ENCODE assay signal across 22 cellular contexts in genomic region chrX:19686876-19687275, GRCh38.
"Had no signal": no experiment of that assay in that cellular context is flagged by ENCODE, and none has a peak within 500 bp of the region (broad histone marks: within the 10 kb centered on the region; RNA-seq: fewer than 3 reads in every experiment).

No MANE protein-coding gene starts in this region.

- H3K27me3 Mint-ChIP-seq: dendritic cell treated with granulocyte-macrophage colony-stimulating factor and Interleukin-4, amounts not matched to agents 40 ng/mL and 50 ng/mL, for 4 days; effector memory CD8-positive, alpha-beta T cell; memory B cell; stimulated activated memory B cell treated with anti-CD40 and anti-IgM and Interleukin-4, amounts not matched to agents 10 μg/mL and 1 μg/mL and 100 μg/mL, for 72 hours; stimulated activated naive CD8-positive, alpha-beta T cell treated with anti-CD3 and anti-CD28 coated beads, Interleukin-15, Interleukin-2, amounts not matched to agents 100 ng/mL and 50 ng/mL, for 24 hours had no signal

- ATAC-seq: effector memory CD8-positive, alpha-beta T cell; foreskin keratinocyte; left lung; lower lobe of right lung; psoas muscle; right lobe of liver; stimulated activated memory B cell treated with anti-CD40 and anti-IgM and Interleukin-4, amounts not matched to agents 10 μg/mL and 1 μg/mL and 100 μg/mL, for 72 hours; upper lobe of right lung had no signal

- H3K36me3 ChIP-seq: esophagus muscularis mucosa, left lung, lower lobe of right lung, right lobe of liver, tibial artery, upper lobe of right lung, vagina had no signal

- FAIRE-seq: keratinocyte had no signal

- H3K4me1 ChIP-seq: foreskin keratinocyte, psoas muscle, right lobe of liver, upper lobe of right lung had no signal

- H3K27ac Mint-ChIP-seq: dendritic cell treated with granulocyte-macrophage colony-stimulating factor and Interleukin-4, amounts not matched to agents 40 ng/mL and 50 ng/mL, for 4 days; mesothelial cell of epicardium; nephron progenitor cell; stimulated activated memory B cell treated with anti-CD40 and anti-IgM and Interleukin-4, amounts not matched to agents 10 μg/mL and 1 μg/mL and 100 μg/mL, for 72 hours had no signal

- H3K4me3 Mint-ChIP-seq: dendritic cell treated with granulocyte-macrophage colony-stimulating factor and Interleukin-4, amounts not matched to agents 40 ng/mL and 50 ng/mL, for 4 days; effector memory CD8-positive, alpha-beta T cell; immature natural killer cell; memory B cell; mesothelial cell of epicardium; nephron progenitor cell; stimulated activated memory B cell treated with anti-CD40 and anti-IgM and Interleukin-4, amounts not matched to agents 10 μg/mL and 1 μg/mL and 100 μg/mL, for 72 hours; stimulated activated naive CD8-positive, alpha-beta T cell treated with anti-CD3 and anti-CD28 coated beads, Interleukin-15, Interleukin-2, amounts not matched to agents 100 ng/mL and 50 ng/mL, for 24 hours had no signal

- H3K27me3 ChIP-seq: esophagus muscularis mucosa, foreskin keratinocyte, left lung, right lobe of liver, tibial artery, upper lobe of right lung, vagina had no signal

- H3K4me3 ChIP-seq: esophagus muscularis mucosa, left lung, lower lobe of right lung, psoas muscle, right lobe of liver, tibial artery, upper lobe of right lung, vagina had no signal

- H3K9me3 Mint-ChIP-seq: dendritic cell treated with granulocyte-macrophage colony-stimulating factor and Interleukin-4, amounts not matched to agents 40 ng/mL and 50 ng/mL, for 4 days; effector memory CD8-positive, alpha-beta T cell; immature natural killer cell; memory B cell; stimulated activated memory B cell treated with anti-CD40 and anti-IgM and Interleukin-4, amounts not matched to agents 10 μg/mL and 1 μg/mL and 100 μg/mL, for 72 hours; stimulated activated naive CD8-positive, alpha-beta T cell treated with anti-CD3 and anti-CD28 coated beads, Interleukin-15, Interleukin-2, amounts not matched to agents 100 ng/mL and 50 ng/mL, for 24 hours had no signal

- H3K27ac ChIP-seq: epithelial cell of prostate, esophagus muscularis mucosa, foreskin keratinocyte, lower lobe of right lung, psoas muscle, right lobe of liver, tibial artery, upper lobe of right lung, vagina had no signal

- DNase-seq: effector memory CD8-positive, alpha-beta T cell; foreskin keratinocyte; immature natural killer cell; left lung; lower lobe of right lung; nephron progenitor cell; psoas muscle; retina; right lobe of liver; stimulated activated CD4-positive, alpha-beta T cell treated with anti-CD3 and anti-CD28 coated beads, Interleukin-1b, Interleukin-23, amount 100 ng/mL, for 48 hours; stimulated activated CD4-positive, alpha-beta T cell treated with anti-CD3 and anti-CD28 coated beads, Interleukin-4, amount 100 ng/mL, for 24 hours; tibial artery; upper lobe of right lung had no signal

- H3K36me3 Mint-ChIP-seq: mesothelial cell of epicardium had no signal

- H3K4me1 Mint-ChIP-seq: mesothelial cell of epicardium had no signal

- H3K9me3 ChIP-seq: esophagus muscularis mucosa, left lung, lower lobe of right lung, psoas muscle, right lobe of liver, tibial artery, upper lobe of right lung, vagina had no signal
